In genomic region chr17:50122945-50123344, GRCh38 we compare ENCODE assay signal across 2 cellular contexts.
TF ChIP-seq lines count a peak whose summit lies in the region.

No MANE protein-coding gene starts in this region.

TF ChIP-seq in HepG2, 621 proteins besides CTCF, POLR2A, EP300 and RAD21:
- TF ChIP-seq ZNF383 (CRISPR knock-in tag; IDR thresholded peaks at IDR 0.05; ENCODE audit: borderline replicate concordance): no peak
- no peak for TF ChIP-seq BCLAF1 (IDR thresholded peaks at IDR 0.05)
- TF ChIP-seq MED8 (CRISPR knock-in tag; IDR thresholded peaks at IDR 0.05; ENCODE audit: insufficient replicate concordance): no peak
- no peak for TF ChIP-seq ZNF367 (CRISPR knock-in tag; IDR thresholded peaks at IDR 0.05; ENCODE audit: borderline replicate concordance)
- no peak for TF ChIP-seq ZBTB46 (CRISPR knock-in tag; IDR thresholded peaks at IDR 0.05; ENCODE audit: borderline replicate concordance)
- no peak for TF ChIP-seq ZNF3 (CRISPR knock-in tag; IDR thresholded peaks at IDR 0.05)
- TF ChIP-seq SMARCC2 (IDR thresholded peaks at IDR 0.05): no peak
- TF ChIP-seq EED (CRISPR knock-in tag; IDR thresholded peaks at IDR 0.05): no peak
- TF ChIP-seq, protein P1, sequence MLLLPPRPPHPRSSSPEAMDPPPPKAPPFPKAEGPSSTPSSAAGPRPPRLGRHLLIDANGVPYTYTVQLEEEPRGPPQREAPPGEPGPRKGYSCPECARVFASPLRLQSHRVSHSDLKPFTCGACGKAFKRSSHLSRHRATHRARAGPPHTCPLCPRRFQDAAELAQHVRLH (CRISPR knock-in tag; IDR thresholded peaks at IDR 0.05; ENCODE audit: borderline replicate concordance, low read depth): no peak
- TF ChIP-seq, protein P2, sequence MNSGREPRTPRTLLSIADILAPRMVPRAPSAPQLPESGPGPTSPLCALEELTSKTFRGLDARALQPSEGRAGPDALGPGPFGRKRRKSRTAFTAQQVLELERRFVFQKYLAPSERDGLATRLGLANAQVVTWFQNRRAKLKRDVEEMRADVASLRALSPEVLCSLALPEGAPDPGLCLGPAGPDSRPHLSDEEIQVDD (CRISPR knock-in tag; IDR thresholded peaks at IDR 0.05; ENCODE audit: borderline replicate concordance): no peak
- TF ChIP-seq ZNF75D (CRISPR knock-in tag; IDR thresholded peaks at IDR 0.05; ENCODE audit: borderline replicate concordance): no peak
- TF ChIP-seq, protein P3, sequence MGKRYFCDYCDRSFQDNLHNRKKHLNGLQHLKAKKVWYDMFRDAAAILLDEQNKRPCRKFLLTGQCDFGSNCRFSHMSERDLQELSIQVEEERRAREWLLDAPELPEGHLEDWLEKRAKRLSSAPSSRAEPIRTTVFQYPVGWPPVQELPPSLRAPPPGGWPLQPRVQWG (CRISPR knock-in tag; IDR thresholded peaks at IDR 0.05; ENCODE audit: borderline replicate concordance, low read depth): no peak
TF ChIP-seq in HepG2: peak in this region for 0.

TF ChIP-seq in neural cell, 6 proteins besides CTCF, POLR2A, EP300 and RAD21:
- no peak for TF ChIP-seq POLR2AphosphoS5 (IDR thresholded peaks at IDR 0.05)
